Comparison of ENCODE assay signal across 8 cellular contexts in the genomic region with DNA sequence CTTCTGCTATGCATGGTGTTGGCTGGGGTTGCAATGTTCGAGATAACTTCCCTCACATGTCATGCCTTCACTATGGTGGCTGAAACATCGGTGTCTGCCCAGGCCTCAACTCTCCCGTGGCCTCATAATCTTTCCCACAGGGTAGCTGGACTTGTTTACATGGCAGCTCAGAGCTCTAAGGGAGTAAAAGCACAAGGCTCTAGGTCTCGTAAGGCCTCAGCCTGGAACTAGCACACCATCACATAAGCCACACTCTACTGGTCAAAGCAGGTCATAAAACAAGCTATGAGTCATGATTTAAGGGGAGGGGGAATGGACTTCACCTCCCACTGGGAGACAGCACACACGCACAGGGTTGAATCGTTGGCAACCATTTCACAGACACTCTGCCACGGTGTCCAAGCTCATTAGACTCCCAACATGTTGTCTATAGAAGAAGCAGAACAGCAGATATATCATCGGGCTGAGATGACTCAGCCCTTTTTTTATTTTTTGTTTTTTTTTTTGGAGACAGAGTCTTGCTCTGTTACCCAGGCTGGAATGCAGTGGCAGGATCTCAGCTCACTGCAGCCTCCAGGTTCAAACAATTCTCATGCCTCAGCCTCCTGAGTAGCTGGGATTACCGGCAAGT.
DNase-seq lines count a peak whose midpoint lies in the region; ATAC-seq, FAIRE-seq and TF ChIP-seq lines count a peak whose summit lies in the region.

No MANE protein-coding gene starts in this region.

- ATAC-seq in left cardiac atrium (peak; percentile 21 to 70), HG03139 (IDR thresholded peaks at IDR 0.05; ENCODE audit: unreplicated experiment) (no peak)

- FAIRE-seq in H54 (lab: Jason Lieb, UNC) (no peak), TTC549 (lab: Jason Lieb, UNC) (peak; percentile 76)

- no peaks in the 10 kb centered on the region for H3K36me3 ChIP-seq in testis (ENCODE audit: low read depth, missing control alignments)

- H3K27ac ChIP-seq in skin epidermis: peak overlapping the region in 20 of 21 experiments; percentile 13 to 84 (median 52)
- peak overlapping the region in 1 of 2 donors; percentile 41 for H3K27ac ChIP-seq in testis

- no peaks in the 10 kb centered on the region for H3K9me3 ChIP-seq in testis

- no peak for TF ChIP-seq CTCF in testis (IDR thresholded peaks at IDR 0.05)

- TF ChIP-seq POLR2A in H54 (IDR thresholded peaks at IDR 0.05; ENCODE audit: low read depth, low read length) (no peak), testis (IDR thresholded peaks at IDR 0.05) (no peak)

- DNase-seq in H54 (ENCODE audit: insufficient read length, low spot score): peak; percentile 65
- peak; percentile 37 for DNase-seq in left cardiac atrium
- no peak for DNase-seq in testis
- DNase-seq in DMS153 treated with DMSO at 0.1 percent for 48 hours (lab: John Stamatoyannopoulos, UW; ENCODE audit: unreplicated experiment): no peak
- no peak for DNase-seq in mucosa of gallbladder (ENCODE audit: low spot score)

- intact Hi-C loops in left cardiac atrium (cut with DNase I) (loop anchor here in 1 of 2 donors (5.0 kb wide), 1 partner anchor 41 kb away; no protein-coding TSS in a partner anchor), testis (cut with DNase I; ENCODE audit: low total_unique reads) (no loop called here)

- peaks cover 24% of the 10 kb centered on the region for H3K4me1 ChIP-seq in testis

- H3K27me3 ChIP-seq in testis: no peaks in the 10 kb centered on the region

- 53 to 58% methylated on average over 8 to 9 of the region's 9 CpGs for WGBS in testis, 2 donors

- H3K4me3 ChIP-seq in skin epidermis (no peak overlapping the region), testis (no peak overlapping the region)

Comparison
In these comparisons a context has a peak if more than half of its experiments do, and no peak if none do; other contexts are left out.
1. DNase-seq: peak in H54 (single experiment) and left cardiac atrium (single experiment); none in testis (single experiment), DMS153 treated with DMSO at 0.1 percent for 48 hours (single experiment) and mucosa of gallbladder (single experiment).